9 cellular contexts compared by ENCODE assay signal in the genomic region with DNA sequence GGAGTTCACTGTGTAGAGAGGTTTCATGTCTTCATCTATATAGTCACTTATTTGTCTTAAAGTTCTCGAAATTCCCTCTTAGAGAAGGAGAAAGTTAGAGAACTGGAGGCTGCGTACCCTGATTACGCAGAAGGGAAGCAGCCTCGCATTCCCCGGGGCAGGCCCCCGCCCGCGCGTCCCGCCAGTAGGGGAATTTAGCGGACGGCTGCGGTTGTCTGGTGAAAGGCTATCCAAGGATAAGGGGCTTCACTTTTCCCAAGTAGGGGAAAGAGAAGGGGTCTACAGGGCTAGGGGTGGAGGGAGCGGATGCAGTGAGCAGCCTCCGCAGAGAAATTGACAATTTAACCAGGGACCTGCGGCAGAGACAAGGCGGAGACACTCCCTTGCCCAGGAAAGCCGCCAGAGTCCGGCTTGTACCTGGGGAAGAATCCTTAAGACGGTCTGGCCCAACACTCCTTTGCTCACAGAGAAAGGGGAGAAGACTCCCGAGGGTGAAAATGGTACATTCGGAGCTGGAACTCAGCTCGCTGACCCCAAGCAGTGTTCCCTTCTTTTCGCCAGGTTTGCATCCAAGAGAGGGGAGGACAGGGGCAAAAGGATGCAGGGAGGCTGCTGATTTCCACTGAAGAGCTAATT. TPM values are rescaled to one million over a fixed set of nuclear protein-coding genes. Genes with fewer than 3 reads are reported as not detected.
A peak's percentile ranks its signal among the peaks of the same experiment; 100 is the strongest.
DNase-seq lines count a peak whose midpoint lies in the region; ATAC-seq, FAIRE-seq and TF ChIP-seq lines count a peak whose summit lies in the region.
"Had no signal": no experiment of that assay in that cellular context is flagged by ENCODE, and none has a peak within 500 bp of the region (broad histone marks: within the 10 kb centered on the region; RNA-seq: fewer than 3 reads in every experiment).

No MANE protein-coding gene starts in this region.

- intact Hi-C loops in PC-3 (cut with micrococcal nuclease), result no loop called here

- TF ChIP-seq CTCF in astrocyte (IDR thresholded peaks at IDR 0.05; ENCODE audit: insufficient read depth, low read depth, low read length), result no peak
- TF ChIP-seq CTCF in retinal pigment epithelial cell (conservative IDR thresholded peaks at IDR 0.05; ENCODE audit: low read depth, low read length), result no peak
- no peak for TF ChIP-seq CTCF in PC-3 (conservative IDR thresholded peaks at IDR 0.05; ENCODE audit: low read depth, low read length)

- H3K27ac Mint-ChIP-seq in astrocyte (ENCODE audit: unreplicated experiment), result peak overlapping the region; percentile 83

- H3K27me3 Mint-ChIP-seq in astrocyte (ENCODE audit: low read depth, unreplicated experiment), result peaks cover 2% of the 10 kb centered on the region

- no peak for ATAC-seq in PC-3

- H3K9me3 Mint-ChIP-seq in astrocyte (ENCODE audit: unreplicated experiment), result no peaks in the 10 kb centered on the region

- CTCF ChIA-PET in PC-3 (lab: Charles Lee), result no interaction called here

- H2AFZ ChIP-seq in astrocyte (ENCODE audit: low read depth, low read length) (peak overlapping the region; percentile 95), PC-3 (ENCODE audit: low read length) (no peak overlapping the region)

- H3K79me2 ChIP-seq in astrocyte (ENCODE audit: insufficient read depth, low read length), result no peaks in the 10 kb centered on the region
- no peaks in the 10 kb centered on the region for H3K79me2 ChIP-seq in PC-3 (ENCODE audit: low read length)

- DNase-seq in ELF-1 (ENCODE audit: low read depth, low spot score) (peak; percentile 42), astrocyte (ENCODE audit: low read depth) (peak; percentile 54), retinal pigment epithelial cell (ENCODE audit: low read depth) (no peak), PC-3 (no peak), NCI-H1105 (lab: John Stamatoyannopoulos, UW) (no peak), T1000 (lab: John Stamatoyannopoulos, UW) (no peak), NOMO-1 (lab: John Stamatoyannopoulos, UW; ENCODE audit: unreplicated experiment in 2 of 2) (no peak)
- DNase-seq: NCI-H2029 treated with DMSO at 0.1 percent for 48 hours had no signal

- H4K20me1 ChIP-seq in astrocyte (ENCODE audit: insufficient read depth, low read length) (no peaks in the 10 kb centered on the region), PC-3 (ENCODE audit: low read length) (no peaks in the 10 kb centered on the region)

- H3K4me2 ChIP-seq in astrocyte (ENCODE audit: low read length) (peak overlapping the region; percentile 100), PC-3 (ENCODE audit: low read length) (no peak overlapping the region)

- H3K27me3 ChIP-seq in astrocyte (ENCODE audit: insufficient read depth, low read length) (no peaks in the 10 kb centered on the region), iPS-15b (ENCODE audit: control insufficient read depth, insufficient read depth, low read length) (peaks cover 78% of the 10 kb centered on the region), PC-3 (ENCODE audit: low read length) (peaks cover 20% of the 10 kb centered on the region; the same call in 1 of the 2 replicates)

- H3K4me1 ChIP-seq in astrocyte (ENCODE audit: insufficient read depth, low read length) (peaks cover 18% of the 10 kb centered on the region), iPS-15b (ENCODE audit: control insufficient read depth, insufficient read depth, low read length) (no peaks in the 10 kb centered on the region), PC-3 (ENCODE audit: insufficient read depth, low read length) (no peaks in the 10 kb centered on the region)

- peaks cover 6% of the 10 kb centered on the region for H3K36me3 Mint-ChIP-seq in astrocyte (ENCODE audit: low read depth, unreplicated experiment)

- H3K4me1 Mint-ChIP-seq in astrocyte (ENCODE audit: low read depth, unreplicated experiment), result peaks cover 4% of the 10 kb centered on the region

- peak overlapping the region; percentile 81 for H3K27ac ChIP-seq in astrocyte (ENCODE audit: low read depth, low read length)
- no peak overlapping the region for H3K27ac ChIP-seq in PC-3 (ENCODE audit: low read length)

- no peaks in the 10 kb centered on the region for H3K9me2 ChIP-seq in PC-3 (replicated peaks; ENCODE audit: low read length)

- POLR2A ChIA-PET in PC-3 (lab: Charles Lee; ENCODE audit: unreplicated experiment), result no interaction called here

- no peaks in the 10 kb centered on the region for H3F3A ChIP-seq in PC-3 (ENCODE audit: low read length, unreplicated experiment)

- BruUV-seq in PC-3 (replicated peaks; lab: Mats Ljungman, UMichigan), result no TSS peak

- H3K4me3 ChIP-seq in astrocyte (ENCODE audit: insufficient read depth, low read depth, low read length) (peak overlapping the region; percentile 80), iPS-15b (ENCODE audit: low read depth, low read length) (peak overlapping the region; percentile 92), retinal pigment epithelial cell (ENCODE audit: low read length) (peak overlapping the region; percentile 89), PC-3 (ENCODE audit: low read length) (no peak overlapping the region)

- peak overlapping the region; percentile 97 for H3K4me3 Mint-ChIP-seq in astrocyte (ENCODE audit: unreplicated experiment)

- no peaks in the 10 kb centered on the region for H3K9me3 ChIP-seq in astrocyte (ENCODE audit: insufficient read depth, low read depth, low read length)
- H3K9me3 ChIP-seq in iPS-15b (ENCODE audit: control insufficient read depth, insufficient read depth, low read length), result no peaks in the 10 kb centered on the region
- H3K9me3 ChIP-seq in PC-3 (ENCODE audit: low read length), result no peaks in the 10 kb centered on the region

- no peaks in the 10 kb centered on the region for H3K36me3 ChIP-seq in astrocyte (ENCODE audit: insufficient read depth, low read length)
- H3K36me3 ChIP-seq in iPS-15b (ENCODE audit: control insufficient read depth, insufficient read depth, low read length), result peaks cover 4% of the 10 kb centered on the region
- no peaks in the 10 kb centered on the region for H3K36me3 ChIP-seq in PC-3 (ENCODE audit: low read depth, low read length)

- H3K9ac ChIP-seq in astrocyte (ENCODE audit: low read length) (peak overlapping the region; percentile 89), iPS-15b (ENCODE audit: low read depth, low read length) (no peak overlapping the region), PC-3 (ENCODE audit: low read length) (no peak overlapping the region)

- FAIRE-seq in astrocyte (lab: Jason Lieb, UNC), result no peak

RNA-seq across cellular contexts. Expression of gene MAGI2, which starts 1.0 kb away (rescaled TPM):
- total RNA-seq in astrocyte, result 5.4 and 5.8 TPM in 2 replicates
- total RNA-seq in PC-3 (2014; rRNA removed), result 0.06 TPM in 1 of 2 replicates, not detected in the other

Comparison
In these comparisons a context has a peak if more than half of its experiments do, and no peak if none do; other contexts are left out.
1. DNase-seq: peak in ELF-1 (single experiment) and astrocyte (single experiment); none in retinal pigment epithelial cell (single experiment), PC-3 (single experiment), NCI-H1105 (single experiment), T1000 (single experiment) and NOMO-1 (0 of 2).